1 cellular context compared by ENCODE assay signal in genomic region chr2:12176621-12177020, GRCh38.
TF ChIP-seq lines count a peak whose summit lies in the region.

No MANE protein-coding gene starts in this region.

TF ChIP-seq in HCT116, 20 proteins besides CTCF, POLR2A, EP300 and RAD21 (continued from another document):
- no peak for TF ChIP-seq YY1 (IDR thresholded peaks at IDR 0.05; ENCODE audit: extremely low read depth, insufficient replicate concordance, low read depth, low read length)
- TF ChIP-seq, protein P1, sequence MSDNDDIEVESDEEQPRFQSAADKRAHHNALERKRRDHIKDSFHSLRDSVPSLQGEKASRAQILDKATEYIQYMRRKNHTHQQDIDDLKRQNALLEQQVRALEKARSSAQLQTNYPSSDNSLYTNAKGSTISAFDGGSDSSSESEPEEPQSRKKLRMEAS (IDR thresholded peaks at IDR 0.05) = no peak
- TF ChIP-seq SIN3A (IDR thresholded peaks at IDR 0.05; ENCODE audit: low read depth) = no peak
